In the genomic region with DNA sequence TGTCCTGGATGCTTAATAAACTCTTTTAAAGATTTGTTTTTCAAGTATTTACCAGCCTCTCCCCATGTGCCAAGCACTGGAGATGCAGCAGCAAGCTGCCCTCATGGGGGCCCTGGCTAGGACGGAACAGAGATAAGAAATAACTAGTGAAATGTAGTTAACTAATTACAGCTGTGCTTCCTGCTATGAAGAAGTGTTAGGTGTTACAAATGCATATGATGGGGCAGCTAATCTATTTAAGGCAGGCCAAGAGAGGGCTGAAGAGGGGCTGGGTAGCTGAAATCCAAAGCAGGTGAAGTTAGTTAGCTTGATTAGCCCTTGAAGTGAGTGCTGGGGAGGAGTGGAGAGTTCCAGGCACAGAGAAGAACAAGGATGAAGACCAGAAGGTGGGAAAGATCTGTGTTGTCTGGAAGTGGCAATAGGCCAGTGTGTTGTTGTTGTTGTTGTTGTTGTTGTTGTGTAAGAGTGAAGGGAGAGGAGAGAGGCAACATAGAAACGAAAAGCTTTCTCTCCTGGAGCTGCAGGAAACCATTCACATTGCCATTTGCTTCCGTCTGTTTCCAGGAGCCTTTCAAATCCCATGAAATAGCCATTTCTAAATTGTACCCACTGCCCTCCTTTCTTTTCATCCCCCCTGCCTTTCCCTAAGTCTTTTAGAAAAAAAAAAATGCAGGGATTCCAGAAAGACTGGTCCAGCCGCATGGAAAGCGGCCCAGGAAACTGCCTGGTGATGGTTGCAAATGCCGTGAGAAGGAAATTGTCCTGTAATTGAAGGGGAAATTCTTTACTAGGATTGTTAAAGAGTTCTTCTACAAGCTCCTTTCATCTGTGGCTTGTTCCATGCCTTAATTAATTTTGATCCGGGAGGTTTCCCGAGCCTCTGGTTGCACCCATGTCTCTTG, we compare ENCODE assay signal across 1 cellular context.
TF ChIP-seq lines count a peak whose summit lies in the region.

No MANE protein-coding gene starts in this region.

TF ChIP-seq in HepG2, 621 proteins besides CTCF, POLR2A, EP300 and RAD21:
- TF ChIP-seq, protein P1, sequence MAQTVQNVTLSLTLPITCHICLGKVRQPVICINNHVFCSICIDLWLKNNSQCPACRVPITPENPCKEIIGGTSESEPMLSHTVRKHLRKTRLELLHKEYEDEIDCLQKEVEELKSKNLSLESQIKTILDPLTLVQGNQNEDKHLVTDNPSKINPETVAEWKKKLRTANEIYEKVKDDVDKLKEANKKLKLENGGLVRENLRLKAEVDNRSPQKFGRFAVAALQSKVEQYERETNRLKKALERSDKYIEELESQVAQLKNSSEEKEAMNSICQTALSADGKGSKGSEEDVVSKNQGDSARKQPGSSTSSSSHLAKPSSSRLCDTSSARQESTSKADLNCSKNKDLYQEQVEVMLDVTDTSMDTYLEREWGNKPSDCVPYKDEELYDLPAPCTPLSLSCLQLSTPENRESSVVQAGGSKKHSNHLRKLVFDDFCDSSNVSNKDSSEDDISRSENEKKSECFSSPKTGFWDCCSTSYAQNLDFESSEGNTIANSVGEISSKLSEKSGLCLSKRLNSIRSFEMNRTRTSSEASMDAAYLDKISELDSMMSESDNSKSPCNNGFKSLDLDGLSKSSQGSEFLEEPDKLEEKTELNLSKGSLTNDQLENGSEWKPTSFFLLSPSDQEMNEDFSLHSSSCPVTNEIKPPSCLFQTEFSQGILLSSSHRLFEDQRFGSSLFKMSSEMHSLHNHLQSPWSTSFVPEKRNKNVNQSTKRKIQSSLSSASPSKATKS (CRISPR knock-in tag; IDR thresholded peaks at IDR 0.05) = no peak
- TF ChIP-seq ZFX (CRISPR knock-in tag; IDR thresholded peaks at IDR 0.05; ENCODE audit: low read depth) = no peak
- TF ChIP-seq CBX5 (CRISPR knock-in tag; IDR thresholded peaks at IDR 0.05; ENCODE audit: borderline replicate concordance) = no peak
- no peak for TF ChIP-seq SP140L (CRISPR knock-in tag; IDR thresholded peaks at IDR 0.05; ENCODE audit: borderline replicate concordance)
- TF ChIP-seq, protein P2, sequence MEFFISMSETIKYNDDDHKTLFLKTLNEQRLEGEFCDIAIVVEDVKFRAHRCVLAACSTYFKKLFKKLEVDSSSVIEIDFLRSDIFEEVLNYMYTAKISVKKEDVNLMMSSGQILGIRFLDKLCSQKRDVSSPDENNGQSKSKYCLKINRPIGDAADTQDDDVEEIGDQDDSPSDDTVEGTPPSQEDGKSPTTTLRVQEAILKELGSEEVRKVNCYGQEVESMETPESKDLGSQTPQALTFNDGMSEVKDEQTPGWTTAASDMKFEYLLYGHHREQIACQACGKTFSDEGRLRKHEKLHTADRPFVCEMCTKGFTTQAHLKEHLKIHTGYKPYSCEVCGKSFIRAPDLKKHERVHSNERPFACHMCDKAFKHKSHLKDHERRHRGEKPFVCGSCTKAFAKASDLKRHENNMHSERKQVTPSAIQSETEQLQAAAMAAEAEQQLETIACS (CRISPR knock-in tag; IDR thresholded peaks at IDR 0.05) = no peak
- TF ChIP-seq NBN (conservative IDR thresholded peaks at IDR 0.05) = 0 out of 2 replicates have a peak, but pooled peaks have one; percentile 22
- peak; percentile 55; the same call in 1 of the 2 replicates for TF ChIP-seq FOXP1 (IDR thresholded peaks at IDR 0.05)
- no peak for TF ChIP-seq FOXP1 (CRISPR knock-in tag; IDR thresholded peaks at IDR 0.05)
